Comparison of ENCODE assay signal across 18 cellular contexts in the genomic region with DNA sequence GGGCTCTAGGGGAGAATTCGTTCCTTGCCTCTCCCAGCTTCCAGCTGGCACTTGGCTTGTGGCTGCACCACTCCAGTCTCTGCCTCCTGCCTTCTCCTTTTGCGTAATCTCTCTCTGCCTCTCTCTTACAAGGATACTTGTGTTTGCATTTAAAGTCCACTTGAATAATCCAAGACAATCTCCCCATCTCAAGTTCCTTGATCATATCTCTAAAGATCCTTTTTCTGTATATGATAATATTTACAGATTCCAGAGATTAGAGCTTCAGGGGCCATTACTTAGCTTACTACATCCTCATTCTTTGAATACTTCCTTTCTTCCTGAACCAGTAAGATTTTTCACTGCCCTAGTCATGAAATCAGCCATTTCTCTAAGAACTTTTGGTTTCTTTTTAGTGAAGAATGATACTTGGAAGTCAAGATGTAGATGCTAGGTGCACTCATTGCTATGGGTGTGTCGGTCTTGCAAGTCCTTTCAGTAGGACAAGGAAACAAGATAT. TPM values are rescaled to one million over a fixed set of nuclear protein-coding genes. Genes with fewer than 3 reads are reported as not detected.
A peak's percentile ranks its signal among the peaks of the same experiment; 100 is the strongest.
DNase-seq lines count a peak whose midpoint lies in the region; ATAC-seq, FAIRE-seq and TF ChIP-seq lines count a peak whose summit lies in the region.
"Had no signal": no experiment of that assay in that cellular context is flagged by ENCODE, and none has a peak within 500 bp of the region (broad histone marks: within the 10 kb centered on the region; RNA-seq: fewer than 3 reads in every experiment).

No MANE protein-coding gene starts in this region.

- intact Hi-C loops in natural killer cell (cut with micrococcal nuclease): loop anchor here (10.0 kb wide), 1 partner anchor 525 kb away; a partner anchor contains a TSS

- H3K36me3 Mint-ChIP-seq in natural killer cell treated with Interleukin-12 subunit alpha and Interleukin-12 subunit beta and Interleukin-15 and Interleukin-18, amount 100 ng/mL, for 72 hours: no peaks in the 10 kb centered on the region
- H3K36me3 Mint-ChIP-seq in natural killer cell (no peaks in the 10 kb centered on the region), glutamatergic neuron (ENCODE audit: unreplicated experiment) (no peaks in the 10 kb centered on the region)
- no peaks in the 10 kb centered on the region for H3K36me3 Mint-ChIP-seq in activated CD4-positive, alpha-beta memory T cell treated with anti-CD3 and anti-CD28 coated beads, Interleukin-2, amount 10 ng/mL, durations not matched to agents 7 days and 5 days (ENCODE audit: low read depth)
- H3K36me3 Mint-ChIP-seq: brain; stimulated activated memory B cell treated with anti-CD40 and anti-IgM and Interleukin-4, amounts not matched to agents 10 μg/mL and 1 μg/mL and 100 μg/mL, for 72 hours had no signal

- H3K27me3 ChIP-seq in RWPE2 (ENCODE audit: insufficient read depth, poor library complexity, severe bottlenecking): no peaks in the 10 kb centered on the region

- FAIRE-seq in GM12892 (lab: Jason Lieb, UNC): no peak

- no peak for TF ChIP-seq POLR2A in GM12892 (IDR thresholded peaks at IDR 0.05; ENCODE audit: low read depth, low read length)

- no peak overlapping the region for H3K27ac Mint-ChIP-seq in natural killer cell treated with Interleukin-12 subunit alpha and Interleukin-12 subunit beta and Interleukin-15 and Interleukin-18, amount 100 ng/mL, for 72 hours
- no peak overlapping the region for H3K27ac Mint-ChIP-seq in natural killer cell
- no peak overlapping the region for H3K27ac Mint-ChIP-seq in activated CD4-positive, alpha-beta memory T cell treated with anti-CD3 and anti-CD28 coated beads, Interleukin-2, amount 10 ng/mL, durations not matched to agents 7 days and 5 days
- H3K27ac Mint-ChIP-seq in glutamatergic neuron (ENCODE audit: unreplicated experiment): no peak overlapping the region
- H3K27ac Mint-ChIP-seq: activated B cell treated with CpG ODN at 0.5 μM for 24 hours; activated T-cell treated with anti-CD3 and anti-CD28 coated beads, Interleukin-2, amount 50 U/mL, for 24 hours; brain; stimulated activated memory B cell treated with anti-CD40 and anti-IgM and Interleukin-4, amounts not matched to agents 10 μg/mL and 1 μg/mL and 100 μg/mL, for 72 hours had no signal

- no peaks in the 10 kb centered on the region for H3K9me3 ChIP-seq in RWPE2 (ENCODE audit: severe bottlenecking)

- ATAC-seq in natural killer cell treated with Interleukin-12 subunit alpha and Interleukin-12 subunit beta and Interleukin-15 and Interleukin-18, amount 100 ng/mL, for 72 hours: no peak
- ATAC-seq in natural killer cell: no peak
- ATAC-seq in RWPE2 (ENCODE audit: low read depth): peak; percentile 30; the same call in 1 of the 3 replicates
- ATAC-seq: stimulated activated memory B cell treated with anti-CD40 and anti-IgM and Interleukin-4, amounts not matched to agents 10 μg/mL and 1 μg/mL and 100 μg/mL, for 72 hours had no signal

- no peak for DNase-seq in natural killer cell treated with Interleukin-12 subunit alpha and Interleukin-12 subunit beta and Interleukin-15 and Interleukin-18, amount 100 ng/mL, for 72 hours (ENCODE audit: low spot score)
- DNase-seq in natural killer cell (no peak), RWPE2 (ENCODE audit: low spot score) (no peak), fibroblast of the aortic adventitia (ENCODE audit: low read depth) (peak; percentile 43), SHP77 (lab: John Stamatoyannopoulos, UW) (no peak), GM12892 (ENCODE audit: insufficient read length) (no peak), glutamatergic neuron (no peak)
- no peak for DNase-seq in activated CD4-positive, alpha-beta memory T cell treated with anti-CD3 and anti-CD28 coated beads, Interleukin-2, amount 10 ng/mL, durations not matched to agents 7 days and 5 days
- DNase-seq: activated B cell treated with CpG ODN at 0.5 μM for 24 hours; activated T-cell treated with anti-CD3 and anti-CD28 coated beads, Interleukin-2, amount 50 U/mL, for 24 hours; GDM1; midbrain; NCI-H1092 treated with DMSO at 0.1 percent for 48 hours; NCI-H526; posterior cingulate gyrus; stimulated activated CD4-positive, alpha-beta T cell treated with anti-CD3 and anti-CD28 coated beads, Interleukin-2, amount 100 ng/mL, for 48 hours had no signal

- no peak overlapping the region for H3K27ac ChIP-seq in RWPE2 (ENCODE audit: poor library complexity, severe bottlenecking)

- H3K4me1 ChIP-seq in RWPE2 (ENCODE audit: insufficient read depth, poor library complexity, severe bottlenecking): no peaks in the 10 kb centered on the region

- no peak overlapping the region for H3K4me3 ChIP-seq in RWPE2 (ENCODE audit: severe bottlenecking)
- H3K4me3 ChIP-seq in fibroblast of the aortic adventitia (ENCODE audit: low read depth, low read length): no peak overlapping the region

- no peaks in the 10 kb centered on the region for H3K9me3 Mint-ChIP-seq in natural killer cell treated with Interleukin-12 subunit alpha and Interleukin-12 subunit beta and Interleukin-15 and Interleukin-18, amount 100 ng/mL, for 72 hours
- H3K9me3 Mint-ChIP-seq in natural killer cell (no peaks in the 10 kb centered on the region), glutamatergic neuron (ENCODE audit: unreplicated experiment) (no peaks in the 10 kb centered on the region)
- no peaks in the 10 kb centered on the region for H3K9me3 Mint-ChIP-seq in activated CD4-positive, alpha-beta memory T cell treated with anti-CD3 and anti-CD28 coated beads, Interleukin-2, amount 10 ng/mL, durations not matched to agents 7 days and 5 days
- H3K9me3 Mint-ChIP-seq: activated B cell treated with CpG ODN at 0.5 μM for 24 hours; activated T-cell treated with anti-CD3 and anti-CD28 coated beads, Interleukin-2, amount 50 U/mL, for 24 hours; brain; stimulated activated memory B cell treated with anti-CD40 and anti-IgM and Interleukin-4, amounts not matched to agents 10 μg/mL and 1 μg/mL and 100 μg/mL, for 72 hours had no signal

- CTCF ChIA-PET in activated CD4-positive, alpha-beta memory T cell treated with anti-CD3 and anti-CD28 coated beads, Interleukin-2, amount 10 ng/mL, durations not matched to agents 7 days and 5 days (lab: Charles Lee): interaction anchor here (2.1 to 8.0 kb wide), 2 partner anchors 174 to 199 kb away, joined by 6 to 154 read pairs; no protein-coding TSS in a partner anchor

- H3K36me3 ChIP-seq in RWPE2 (ENCODE audit: low read depth): no peaks in the 10 kb centered on the region

- H3K27me3 Mint-ChIP-seq in natural killer cell treated with Interleukin-12 subunit alpha and Interleukin-12 subunit beta and Interleukin-15 and Interleukin-18, amount 100 ng/mL, for 72 hours: peaks cover 20 to 24% of the 10 kb centered on the region in 2 donors
- H3K27me3 Mint-ChIP-seq in natural killer cell (ENCODE audit: low read depth in 2 of 2): peaks cover 23 to 26% of the 10 kb centered on the region in 2 donors
- H3K27me3 Mint-ChIP-seq in activated CD4-positive, alpha-beta memory T cell treated with anti-CD3 and anti-CD28 coated beads, Interleukin-2, amount 10 ng/mL, durations not matched to agents 7 days and 5 days: peaks cover 22% of the 10 kb centered on the region
- H3K27me3 Mint-ChIP-seq in glutamatergic neuron (ENCODE audit: unreplicated experiment): no peaks in the 10 kb centered on the region

- TF ChIP-seq CTCF in natural killer cell (IDR thresholded peaks at IDR 0.05): no peak
- TF ChIP-seq CTCF in RWPE2 (IDR thresholded peaks at IDR 0.05; ENCODE audit: poor library complexity, severe bottlenecking): no peak
- TF ChIP-seq CTCF in fibroblast of the aortic adventitia (IDR thresholded peaks at IDR 0.05; ENCODE audit: insufficient read depth, low read length): no peak
- TF ChIP-seq CTCF in glutamatergic neuron (IDR thresholded peaks at IDR 0.05; ENCODE audit: partially characterized antibody, unreplicated experiment): no peak

- peak overlapping the region; percentile 7 for H3K4me3 Mint-ChIP-seq in natural killer cell treated with Interleukin-12 subunit alpha and Interleukin-12 subunit beta and Interleukin-15 and Interleukin-18, amount 100 ng/mL, for 72 hours
- H3K4me3 Mint-ChIP-seq in natural killer cell (no peak overlapping the region), glutamatergic neuron (ENCODE audit: unreplicated experiment) (no peak overlapping the region)
- no peak overlapping the region for H3K4me3 Mint-ChIP-seq in activated CD4-positive, alpha-beta memory T cell treated with anti-CD3 and anti-CD28 coated beads, Interleukin-2, amount 10 ng/mL, durations not matched to agents 7 days and 5 days
- H3K4me3 Mint-ChIP-seq: activated B cell treated with CpG ODN at 0.5 μM for 24 hours; activated T-cell treated with anti-CD3 and anti-CD28 coated beads, Interleukin-2, amount 50 U/mL, for 24 hours; brain; stimulated activated memory B cell treated with anti-CD40 and anti-IgM and Interleukin-4, amounts not matched to agents 10 μg/mL and 1 μg/mL and 100 μg/mL, for 72 hours had no signal

- H3K4me1 Mint-ChIP-seq in natural killer cell treated with Interleukin-12 subunit alpha and Interleukin-12 subunit beta and Interleukin-15 and Interleukin-18, amount 100 ng/mL, for 72 hours (ENCODE audit: low read depth in 2 of 2): peaks cover 0 to 3% of the 10 kb centered on the region in 2 donors
- H3K4me1 Mint-ChIP-seq in natural killer cell (peaks cover 4 to 6% of the 10 kb centered on the region in 2 donors), glutamatergic neuron (ENCODE audit: low read depth, unreplicated experiment) (no peaks in the 10 kb centered on the region)
- peaks cover 22% of the 10 kb centered on the region for H3K4me1 Mint-ChIP-seq in activated CD4-positive, alpha-beta memory T cell treated with anti-CD3 and anti-CD28 coated beads, Interleukin-2, amount 10 ng/mL, durations not matched to agents 7 days and 5 days

- POLR2A ChIA-PET in activated CD4-positive, alpha-beta memory T cell treated with anti-CD3 and anti-CD28 coated beads, Interleukin-2, amount 10 ng/mL, durations not matched to agents 7 days and 5 days (lab: Charles Lee): no interaction called here

RNA-seq across cellular contexts. Expression of a gene that starts 20.9 kb away (rescaled TPM):
- total RNA-seq in natural killer cell treated with Interleukin-12 subunit alpha and Interleukin-12 subunit beta and Interleukin-15 and Interleukin-18, amount 100 ng/mL, for 72 hours: 10 to 100 TPM; 19.5 to 24.5 TPM
- 10 to 100 TPM; 25.6 to 29.7 (median 26.7) TPM for total RNA-seq in natural killer cell
- 21.9 and 25.4 TPM in 2 replicates for total RNA-seq in fibroblast of the aortic adventitia (ENCODE audit: low replicate concordance)
- polyA plus RNA-seq in GM12892 (2012; ENCODE audit: missing spikeins): 17.2 TPM
- total RNA-seq in activated CD4-positive, alpha-beta memory T cell treated with anti-CD3 and anti-CD28 coated beads, Interleukin-2, amount 10 ng/mL, durations not matched to agents 7 days and 5 days: 10 to 100 TPM; 23.8 to 24.6 TPM
- 15.0 TPM for total RNA-seq in glutamatergic neuron (ENCODE audit: unreplicated experiment)

RNA-seq across cellular contexts. Expression of a gene that starts 43.2 kb away (rescaled TPM):
- 10 to 100 TPM; 42.3 to 64.0 TPM for total RNA-seq in natural killer cell treated with Interleukin-12 subunit alpha and Interleukin-12 subunit beta and Interleukin-15 and Interleukin-18, amount 100 ng/mL, for 72 hours
- total RNA-seq in natural killer cell: 10 to 100 TPM; 24.9 to 34.5 (median 29.9) TPM
- total RNA-seq in fibroblast of the aortic adventitia (ENCODE audit: low replicate concordance): 23.5 and 44.2 TPM in 2 replicates
- polyA plus RNA-seq in GM12892 (2012; ENCODE audit: missing spikeins): 72.1 TPM
- 10 to 100 TPM; 76.9 to 83.4 TPM for total RNA-seq in activated CD4-positive, alpha-beta memory T cell treated with anti-CD3 and anti-CD28 coated beads, Interleukin-2, amount 10 ng/mL, durations not matched to agents 7 days and 5 days
- 32.5 TPM for total RNA-seq in glutamatergic neuron (ENCODE audit: unreplicated experiment)
